8 cellular contexts compared by ENCODE assay signal in the genomic region with DNA sequence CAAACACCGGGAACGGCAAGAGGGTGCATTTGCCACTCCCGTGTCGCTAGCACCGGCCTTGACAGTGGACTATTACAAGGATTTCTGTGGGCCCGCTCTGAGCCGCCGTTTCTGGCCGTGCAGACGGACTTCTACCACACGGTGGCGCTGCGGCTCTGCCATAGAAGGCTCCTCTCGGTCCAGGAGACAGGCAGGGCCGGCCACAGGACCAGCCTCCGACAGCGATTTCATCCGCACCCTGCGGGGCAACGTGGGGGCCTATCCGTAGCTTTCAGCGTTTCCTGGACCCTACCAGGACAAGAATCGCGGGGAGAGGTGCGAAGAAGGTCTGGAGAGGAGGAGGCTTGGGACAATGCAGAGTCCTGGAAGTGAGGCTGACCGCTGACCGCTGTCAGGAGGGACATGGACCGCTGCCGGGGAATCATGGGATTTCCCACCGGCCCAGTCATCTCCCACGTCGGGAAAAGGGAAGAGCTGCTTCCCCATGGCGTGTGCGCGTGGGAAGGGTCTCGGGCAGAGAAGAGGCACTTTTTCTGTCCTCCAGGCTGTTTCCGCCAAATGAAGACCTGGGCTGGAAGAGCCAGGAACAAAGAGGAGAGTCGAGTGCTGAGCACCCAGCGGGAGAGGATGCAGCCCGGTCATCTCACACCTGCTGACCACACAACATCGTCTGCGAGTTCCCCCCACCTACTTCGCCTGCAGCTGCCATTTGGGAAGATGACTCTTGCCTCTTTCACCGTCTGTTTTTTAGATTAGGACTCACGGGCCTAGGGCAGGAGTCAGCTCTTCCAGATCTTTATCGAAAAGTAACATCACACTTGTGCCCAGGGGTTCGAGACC. TPM values are rescaled to one million over a fixed set of nuclear protein-coding genes. Genes with fewer than 3 reads are reported as not detected.
DNase-seq lines count a peak whose midpoint lies in the region; ATAC-seq and TF ChIP-seq lines count a peak whose summit lies in the region.

No MANE protein-coding gene starts in this region.

- intact Hi-C loops in sciatic nerve (cut with DNase I) = loop anchor here (5.0 kb wide), 1 partner anchor 659 kb away; no protein-coding TSS in a partner anchor

- TF ChIP-seq CTCF in astrocyte of the cerebellum (IDR thresholded peaks at IDR 0.05; ENCODE audit: low read depth, low read length, missing control alignments) = peak; percentile 83

- peak overlapping the region; percentile 4 for H3K4me3 ChIP-seq in astrocyte of the cerebellum (ENCODE audit: low read depth, low read length)

- in situ Hi-C loops in astrocyte of the cerebellum (cut with HindIII; ENCODE audit: low sequenced_read_pairs) = loop anchor here (25.0 kb wide), 1 partner anchor 734 kb away; no protein-coding TSS in a partner anchor

- DNase-seq in EH (ENCODE audit: low read depth) (peak; percentile 83), NCI-H2029 (lab: John Stamatoyannopoulos, UW) (peak; percentile 57), T1000 (lab: John Stamatoyannopoulos, UW) (peak; percentile 77), astrocyte of the cerebellum (ENCODE audit: low read depth) (peak; percentile 64), hypothalamus (lab: John Stamatoyannopoulos, UW) (peak; percentile 25 to 95 (median 78)), sciatic nerve (ENCODE audit: low spot score) (peak; percentile 98)

- peak; percentile 72 for ATAC-seq in HG02610 (IDR thresholded peaks at IDR 0.05; ENCODE audit: unreplicated experiment)
- peak; percentile 95 for ATAC-seq in sciatic nerve
- no peak for ATAC-seq in HG03139 (IDR thresholded peaks at IDR 0.05; ENCODE audit: unreplicated experiment)

RNA-seq across cellular contexts. Expression of gene HAAO, which starts 35.5 kb away (rescaled TPM):
- total RNA-seq in sciatic nerve = 14.3 TPM
